Comparison of ENCODE assay signal across 26 cellular contexts in the genomic region with DNA sequence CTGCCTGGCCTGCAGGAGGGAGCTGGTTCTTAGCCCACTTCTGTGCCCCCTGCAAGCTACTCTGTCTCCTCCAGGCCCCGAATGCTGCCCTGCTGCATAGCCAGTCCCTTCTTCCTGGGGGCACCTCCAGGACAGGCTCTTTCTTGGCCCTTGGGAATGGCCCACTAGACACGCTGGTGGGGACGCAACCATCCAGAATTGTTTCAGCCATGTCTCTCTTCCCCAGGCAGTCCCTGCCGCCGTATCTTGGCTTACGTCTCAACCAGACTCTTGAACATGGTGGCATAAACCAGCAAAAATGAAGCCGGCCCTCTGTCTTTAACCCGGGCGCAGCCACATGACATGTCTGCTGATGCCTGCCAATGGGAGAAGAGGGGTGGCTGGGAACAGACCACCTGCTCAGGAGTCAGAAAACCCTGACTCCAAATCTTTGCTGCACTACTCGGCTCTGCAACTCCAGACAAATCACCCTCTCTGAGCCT.
"Had no signal": no experiment of that assay in that cellular context is flagged by ENCODE, and none has a peak within 500 bp of the region (broad histone marks: within the 10 kb centered on the region; RNA-seq: fewer than 3 reads in every experiment).

No MANE protein-coding gene starts in this region.

- H3K4me3 ChIP-seq: ascending aorta, body of pancreas, Peyer's patch, SJSA1 had no signal

- DNase-seq: activated B cell treated with CpG ODN at 0.5 μM for 24 hours; activated CD4-positive, alpha-beta T cell treated with anti-CD3 and anti-CD28 coated beads for 1 hour; activated CD4-positive, alpha-beta T cell treated with anti-CD3 and anti-CD28 coated beads, Interleukin-2, amount 10 ng/mL, durations not matched to agents 24 days and 14 days; activated CD4-positive, alpha-beta T cell treated with anti-CD3 and anti-CD28 coated beads, Interleukin-2, amount 50 U/mL, for 48 hours; activated CD8-positive, alpha-beta memory T cell treated with anti-CD3 and anti-CD28 coated beads for 24 hours; activated gamma-delta T cell treated with Interleukin-2 at 50 U/mL for 16 hours; activated naive CD4-positive, alpha-beta T cell treated with anti-CD3 and anti-CD28 coated beads, Interleukin-2, amount 50 U/mL, for 16 hours; activated T-cell treated with anti-CD3 and anti-CD28 coated beads, Interleukin-2, amount 50 U/mL, for 4 hours; central memory CD4-positive, alpha-beta T cell; IMR-90; KG1; NCI-H1092; NCI-H1417 treated with DMSO at 0.1 percent for 48 hours; NCI-H1694 treated with DMSO at 0.1 percent for 48 hours; NCI-H2029 treated with DMSO at 0.1 percent for 48 hours; NCI-H510A treated with DMSO at 0.1 percent for 48 hours; NCI-H69; Peyer's patch; SHP77; SW 1271 had no signal

- H3K4me3 Mint-ChIP-seq: activated B cell treated with CpG ODN at 0.5 μM for 24 hours; activated CD4-positive, alpha-beta T cell treated with anti-CD3 and anti-CD28 coated beads, Interleukin-2, amount 10 ng/mL, durations not matched to agents 24 days and 14 days; activated T-cell treated with anti-CD3 and anti-CD28 coated beads, Interleukin-2, amount 50 U/mL, for 4 hours; T-helper 2 cell treated with Interferon-gamma antibody and Interleukin-4, amounts not matched to agents 5 μg/mL and 100 μg/mL, for 36 hours had no signal

- H3K9me3 ChIP-seq: ascending aorta, body of pancreas, Peyer's patch, SJSA1 had no signal

- H3K27ac ChIP-seq: ascending aorta, body of pancreas, Peyer's patch, RWPE1, SJSA1 had no signal

- H3K27ac Mint-ChIP-seq: activated B cell treated with CpG ODN at 0.5 μM for 24 hours; activated CD4-positive, alpha-beta T cell treated with anti-CD3 and anti-CD28 coated beads, Interleukin-2, amount 10 ng/mL, durations not matched to agents 24 days and 14 days; T-helper 2 cell treated with Interferon-gamma antibody and Interleukin-4, amounts not matched to agents 5 μg/mL and 100 μg/mL, for 36 hours had no signal

- H3K9me3 Mint-ChIP-seq: activated B cell treated with CpG ODN at 0.5 μM for 24 hours; activated CD4-positive, alpha-beta T cell treated with anti-CD3 and anti-CD28 coated beads, Interleukin-2, amount 10 ng/mL, durations not matched to agents 24 days and 14 days; activated T-cell treated with anti-CD3 and anti-CD28 coated beads, Interleukin-2, amount 50 U/mL, for 4 hours; T-helper 2 cell treated with Interferon-gamma antibody and Interleukin-4, amounts not matched to agents 5 μg/mL and 100 μg/mL, for 36 hours had no signal

- H3K27me3 ChIP-seq: ascending aorta, body of pancreas, Peyer's patch, SJSA1 had no signal

- ATAC-seq: activated T-cell treated with anti-CD3 and anti-CD28 coated beads, Interleukin-2, amount 50 U/mL, for 4 hours; body of pancreas; SK-N-SH treated with all-trans-retinoic acid at 6 μM for 48 hours had no signal

- H3K4me1 ChIP-seq: ascending aorta, body of pancreas, Peyer's patch, SJSA1 had no signal

- H3K36me3 ChIP-seq: SJSA1 had no signal

- H3K27me3 Mint-ChIP-seq: activated B cell treated with CpG ODN at 0.5 μM for 24 hours; activated CD4-positive, alpha-beta T cell treated with anti-CD3 and anti-CD28 coated beads, Interleukin-2, amount 10 ng/mL, durations not matched to agents 24 days and 14 days had no signal
